ENCODE assay signal across 1 cellular context in the genomic region with DNA sequence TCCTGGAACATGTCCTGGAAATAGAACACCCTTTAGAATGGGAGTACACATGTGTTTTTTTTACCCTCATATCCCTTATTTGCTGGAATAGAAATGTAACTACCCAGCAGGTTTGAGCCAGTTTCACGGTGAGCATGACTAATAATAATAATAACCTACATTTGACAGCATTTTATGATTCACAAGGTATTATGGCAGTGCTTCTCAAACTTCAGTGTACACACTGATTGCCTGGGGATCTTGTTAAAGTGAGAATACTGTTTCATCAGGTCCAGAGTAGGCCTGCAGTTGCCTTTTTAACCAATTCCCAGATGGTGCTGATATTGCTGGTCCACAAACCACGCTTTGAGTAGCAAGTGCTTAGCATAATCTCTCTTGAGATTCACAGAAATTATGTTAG.
TF ChIP-seq lines count a peak whose summit lies in the region.

No MANE protein-coding gene starts in this region.

TF ChIP-seq in IMR-90, 13 proteins besides CTCF, POLR2A, EP300 and RAD21:
- TF ChIP-seq SMC3 (IDR thresholded peaks at IDR 0.05; ENCODE audit: low read depth, low read length) (no peak), MXI1 (IDR thresholded peaks at IDR 0.05; ENCODE audit: borderline replicate concordance, low read depth, low read length) (no peak), FOS (IDR thresholded peaks at IDR 0.05; ENCODE audit: low read depth, low read length) (no peak), MAFK (IDR thresholded peaks at IDR 0.05; ENCODE audit: low read depth, low read length) (no peak), BHLHE40 (IDR thresholded peaks at IDR 0.05; ENCODE audit: low read depth, low read length) (no peak), NFE2L2 (IDR thresholded peaks at IDR 0.05; ENCODE audit: low read depth, low read length) (no peak)
- TF ChIP-seq, protein P1, sequence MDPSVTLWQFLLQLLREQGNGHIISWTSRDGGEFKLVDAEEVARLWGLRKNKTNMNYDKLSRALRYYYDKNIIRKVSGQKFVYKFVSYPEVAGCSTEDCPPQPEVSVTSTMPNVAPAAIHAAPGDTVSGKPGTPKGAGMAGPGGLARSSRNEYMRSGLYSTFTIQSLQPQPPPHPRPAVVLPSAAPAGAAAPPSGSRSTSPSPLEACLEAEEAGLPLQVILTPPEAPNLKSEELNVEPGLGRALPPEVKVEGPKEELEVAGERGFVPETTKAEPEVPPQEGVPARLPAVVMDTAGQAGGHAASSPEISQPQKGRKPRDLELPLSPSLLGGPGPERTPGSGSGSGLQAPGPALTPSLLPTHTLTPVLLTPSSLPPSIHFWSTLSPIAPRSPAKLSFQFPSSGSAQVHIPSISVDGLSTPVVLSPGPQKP (IDR thresholded peaks at IDR 0.05; ENCODE audit: borderline replicate concordance, low read depth, low read length), result no peak
